8 cellular contexts compared by ENCODE assay signal in genomic region chr22:35648066-35649025, GRCh38. TPM values are rescaled to one million over a fixed set of nuclear protein-coding genes. Genes with fewer than 3 reads are reported as not detected.
DNase-seq lines count a peak whose midpoint lies in the region; ATAC-seq, FAIRE-seq and TF ChIP-seq lines count a peak whose summit lies in the region.

Gene APOL6 (plus strand): TSS chr22:35648446. CDS start chr22:35656426, 7,980 bp downstream.

- peak within 1 kb of the TSS; percentile 69 for H4K5ac ChIP-seq in IMR-90 (ENCODE audit: low read depth, low read length)

- no TSS peak for BruUV-seq in IMR-90 (replicated peaks; lab: Mats Ljungman, UMichigan)
- BruUV-seq in GM12878 (replicated peaks; lab: Mats Ljungman, UMichigan) = TSS peak; percentile 80

- CTCF ChIA-PET in IMR-90 (lab: Yijun Ruan, JAX) = interaction anchor here (1.0 kb wide), 1 partner anchor 476 kb away, joined by 3 read pairs; no protein-coding TSS in a partner anchor
- CTCF ChIA-PET in GM12878 (lab: Yijun Ruan, JAX) = interaction anchor here (0.6 to 3.0 kb wide), 9 partner anchors 8 to 277 kb away, joined by 3 to 26 read pairs (median 4); no protein-coding TSS in a partner anchor

- in situ Hi-C loops in IMR-90 (cut with MboI; ENCODE audit: low sequenced_read_pairs) (no loop called here), GM12878 (cut with MboI) (no loop called here)

- no peak for TF ChIP-seq EP300 in GM12878 (IDR thresholded peaks at IDR 0.05; ENCODE audit: borderline replicate concordance in 1 of 2, control insufficient read depth in 1 of 2, low read depth in 2 of 2, low read length in 2 of 2)

- H3K36me3 ChIP-seq in IMR-90 (ENCODE audit: control insufficient read depth, insufficient read depth, low read length) = peaks cover 5% of the 10 kb centered on the region; the same call in 1 of the 2 replicates
- no peaks in the 10 kb centered on the region; a peak in 1 of 4 replicates for H3K36me3 ChIP-seq in GM12878 (ENCODE audit: control insufficient read depth in 2 of 2, insufficient read depth in 2 of 2, low read length in 1 of 2)

- ATAC-seq in IMR-90 (ENCODE audit: low read depth) = peak; percentile 45
- ATAC-seq in GM12878 = peak; percentile 79
- ATAC-seq in GM21381 (IDR thresholded peaks at IDR 0.05; ENCODE audit: unreplicated experiment) = no peak

- peak within 1 kb of the TSS; percentile 98 for H2AK5ac ChIP-seq in IMR-90 (ENCODE audit: low read depth, low read length)

- SMC1A ChIA-PET in GM12878 (lab: Charles Lee; ENCODE audit: uncharacterized antibody, unreplicated experiment) = interaction anchor here (0.9 to 3.1 kb wide), 11 partner anchors 8 to 273 kb away, joined by 3 to 12 read pairs (median 4); no protein-coding TSS in a partner anchor

- peak within 1 kb of the TSS; percentile 85 to 94 for H4K8ac ChIP-seq in IMR-90 (ENCODE audit: low read depth in 2 of 2, low read length in 2 of 2)

- peak within 1 kb of the TSS; percentile 96 for H3K4ac ChIP-seq in IMR-90 (ENCODE audit: low read depth, low read length)

- H2AK9ac ChIP-seq in IMR-90 (replicated peaks; ENCODE audit: low read depth, low read length, poor library complexity) = peak within 1 kb of the TSS; percentile 93

- peaks cover 12 to 19% (median 14%) of the 10 kb centered on the region in 3 donors for H3K36me3 Mint-ChIP-seq in immature natural killer cell

- H3K79me2 ChIP-seq in GM12878 (ENCODE audit: control insufficient read depth, insufficient read depth, low read length) = peaks cover 15% of the 10 kb centered on the region

- peak within 1 kb of the TSS; percentile 95 for H3K27ac ChIP-seq in IMR-90 (ENCODE audit: insufficient read depth, low read length)
- peak within 1 kb of the TSS; percentile 93 for H3K27ac ChIP-seq in GM12878 (ENCODE audit: control insufficient read depth, insufficient read depth)

- H2BK120ac ChIP-seq in IMR-90 (ENCODE audit: low read depth, low read length) = peak within 1 kb of the TSS; percentile 91

- dilution Hi-C loops in IMR-90 (cut with HindIII; ENCODE audit: low sequenced_read_pairs, unreplicated experiment) = no loop called here

- TF ChIP-seq RAD21 in IMR-90 (IDR thresholded peaks at IDR 0.05; ENCODE audit: low read length) (no peak), GM12878 (IDR thresholded peaks at IDR 0.05; ENCODE audit: insufficient read depth, low read depth, low read length) (no peak)

- H3K4me1 Mint-ChIP-seq in immature natural killer cell = peaks cover 49 to 56% of the 10 kb centered on the region in 2 donors

- no peaks in the 10 kb centered on the region for H4K20me1 ChIP-seq in IMR-90 (ENCODE audit: insufficient read depth, low read length)
- H4K20me1 ChIP-seq in GM12878 (ENCODE audit: control insufficient read depth, insufficient read depth) = no peaks in the 10 kb centered on the region

- peak within 1 kb of the TSS; percentile 89 for H2BK20ac ChIP-seq in IMR-90 (ENCODE audit: low read depth, low read length)

- H2AFZ ChIP-seq in IMR-90 (replicated peaks; ENCODE audit: low read length, poor library complexity) = peak within 1 kb of the TSS; percentile 88
- peak within 1 kb of the TSS; percentile 88 for H2AFZ ChIP-seq in GM12878 (ENCODE audit: control insufficient read depth, low read depth, low read length)

- peak within 1 kb of the TSS; percentile 95 for H3K4me2 ChIP-seq in IMR-90 (ENCODE audit: low read depth, low read length)
- peak within 1 kb of the TSS; percentile 94 for H3K4me2 ChIP-seq in GM12878 (ENCODE audit: control insufficient read depth, insufficient read depth)

- peak within 1 kb of the TSS; percentile 95 for H4K91ac ChIP-seq in IMR-90 (ENCODE audit: insufficient read depth, low read depth, low read length)

- peak within 1 kb of the TSS; percentile 87 for H2BK5ac ChIP-seq in IMR-90 (ENCODE audit: low read depth, low read length, poor library complexity, severe bottlenecking)

- peaks cover 7% of the 10 kb centered on the region for H3K9me1 ChIP-seq in IMR-90 (ENCODE audit: insufficient read depth, low read length)

- FAIRE-seq in GM12878 (lab: Jason Lieb, UNC) = peak; percentile 78

- H2BK15ac ChIP-seq in IMR-90 (ENCODE audit: low read depth, low read length) = peak within 1 kb of the TSS; percentile 79

- DNase-seq in NCI-H510A treated with DMSO at 0.1 percent for 48 hours (lab: John Stamatoyannopoulos, UW) (peak; percentile 7), NCI-H510A (lab: John Stamatoyannopoulos, UW) (no peak), IMR-90 (peak; percentile 76), T-helper 9 cell (peak; percentile 18), GM12878 (ENCODE audit: low read depth, low spot score) (peak; percentile 65), immature natural killer cell (peak; percentile 79 to 83 (median 81))
- DNase-seq in stimulated activated CD4-positive, alpha-beta T cell treated with anti-CD3 and anti-CD28 coated beads, Interleukin-12 subunit alpha, Interleukin-12 subunit beta, amount 100 ng/mL, for 24 hours (ENCODE audit: low read depth in 2 of 2) = peak; percentile 36 to 48

- H3K27me3 ChIP-seq in IMR-90 (ENCODE audit: control insufficient read depth, insufficient read depth, low read length) = no peaks in the 10 kb centered on the region
- H3K27me3 ChIP-seq in GM12878 (replicated peaks in 1 of 2; ENCODE audit: control insufficient read depth in 2 of 2, insufficient read depth in 2 of 2, low read length in 1 of 2) = no peaks in the 10 kb centered on the region

- TF ChIP-seq CTCF in IMR-90 (conservative IDR thresholded peaks at IDR 0.05; ENCODE audit: low read depth, low read length) = no peak
- TF ChIP-seq CTCF in GM12878 (IDR thresholded peaks at IDR 0.05 in 2 of 3, conservative IDR thresholded peaks at IDR 0.05 in 1 of 3; ENCODE audit: control insufficient read depth in 2 of 3, extremely low read depth in 1 of 3, insufficient read depth in 1 of 3, low read depth in 3 of 3, low read length in 3 of 3) = no peak

- peaks cover 4 to 20% (median 8%) of the 10 kb centered on the region in 3 donors for H3K27me3 Mint-ChIP-seq in immature natural killer cell (ENCODE audit: low read depth in 3 of 3)

- H3K9me3 ChIP-seq in IMR-90 (ENCODE audit: control insufficient read depth, insufficient read depth, low read length) = peaks cover 3% of the 10 kb centered on the region; the same call in 1 of the 2 replicates
- peaks cover 2% of the 10 kb centered on the region; the same call in 1 of the 3 replicates for H3K9me3 ChIP-seq in GM12878 (replicated peaks; ENCODE audit: control insufficient read depth, insufficient read depth, low read length)

- peak within 1 kb of the TSS; percentile 94 for H3K56ac ChIP-seq in IMR-90 (ENCODE audit: extremely low read depth, insufficient read depth, low read length)

- H3K4me3 ChIP-seq in IMR-90 (ENCODE audit: insufficient read depth, low read depth, low read length) = peak within 1 kb of the TSS; percentile 73
- H3K4me3 ChIP-seq in GM12878 = peak within 1 kb of the TSS; percentile 91

- WGBS in IMR-90 (ENCODE audit: extremely low coverage in 2 of 2, insufficient read length in 1 of 2), 2 experiments = 44% methylated on average over 5 of the region's 18 CpGs; no CpG with 5 or more reads in 1 of the 2 experiments
- 3% methylated on average over 17 of the region's 18 CpGs for WGBS in GM12878 (ENCODE audit: insufficient coverage, insufficient replicate concordance, low lambda C conversion rate, missing lambda C conversion rate)

- RAD21 ChIA-PET in GM12878 (lab: Charles Lee; ENCODE audit: unreplicated experiment) = interaction anchor here (0.7 to 2.9 kb wide), 7 partner anchors 13 to 295 kb away, joined by 3 to 30 read pairs (median 4); no protein-coding TSS in a partner anchor

- peaks cover 10% of the 10 kb centered on the region for H3K4me1 ChIP-seq in IMR-90 (ENCODE audit: control insufficient read depth, insufficient read depth, low read length)
- peaks cover 19% of the 10 kb centered on the region for H3K4me1 ChIP-seq in GM12878 (ENCODE audit: control insufficient read depth, insufficient read depth, low read length)

- peak within 1 kb of the TSS; percentile 92 for H3K14ac ChIP-seq in IMR-90 (replicated peaks; ENCODE audit: low read depth, low read length)

- H3K9me3 Mint-ChIP-seq in immature natural killer cell = peaks cover 0 to 2% (median 0%) of the 10 kb centered on the region in 6 donors

- intact Hi-C loops in IMR-90 (cut with micrococcal nuclease) = loop anchor here (1.0 to 5.0 kb wide), 3 partner anchors 19 to 189 kb away; no protein-coding TSS in a partner anchor
- intact Hi-C loops in GM12878 (cut with micrococcal nuclease; ENCODE audit: unreplicated experiment) = no loop called here

- peak within 1 kb of the TSS; percentile 94 to 100 (median 99) for H3K4me3 Mint-ChIP-seq in immature natural killer cell

- H3K23ac ChIP-seq in IMR-90 (ENCODE audit: low read depth, low read length) = peak within 1 kb of the TSS; percentile 98

- peak within 1 kb of the TSS; percentile 95 for H3K9ac ChIP-seq in IMR-90 (ENCODE audit: low read depth, low read length)
- peak within 1 kb of the TSS; percentile 96 for H3K9ac ChIP-seq in GM12878 (ENCODE audit: control insufficient read depth, insufficient read depth, low read length)

- POLR2A ChIA-PET in IMR-90 (lab: Charles Lee; ENCODE audit: unreplicated experiment) = interaction anchor here (0.6 kb wide), 2 partner anchors 187 to 192 kb away, joined by 3 read pairs; no protein-coding TSS in a partner anchor
- POLR2A ChIA-PET in GM12878 (lab: Charles Lee) = interaction anchor here (1.0 to 1.3 kb wide), 2 partner anchors 15 to 18 kb away, joined by 3 read pairs; no protein-coding TSS in a partner anchor

- TF ChIP-seq POLR2A in IMR-90 (IDR thresholded peaks at IDR 0.05; ENCODE audit: low read depth, low read length) (0 out of 2 replicates have a peak, but pooled peaks have one; percentile 26), GM12878 (IDR thresholded peaks at IDR 0.05; ENCODE audit: low read depth, low read length) (peak; percentile 65)

- H3K79me1 ChIP-seq in IMR-90 (ENCODE audit: low read depth in 1 of 2, low read length in 2 of 2) = peaks cover 8 to 26% of the 10 kb centered on the region in 2 experiments

- H3K27ac Mint-ChIP-seq in immature natural killer cell = peak within 1 kb of the TSS; percentile 94 to 100 (median 100)

- peak within 1 kb of the TSS; percentile 94 for H3K18ac ChIP-seq in IMR-90 (ENCODE audit: low read depth, low read length)

RNA-seq across cellular contexts. Expression of gene APOL6, which starts in this region (rescaled TPM):
- 7.2 TPM in 2 replicates for total RNA-seq in IMR-90 (2012; rRNA removed)
- 0.86 and 1.2 TPM in 2 replicates for polyA plus RNA-seq in IMR-90 (2012; rRNA removed)
- polyA plus RNA-seq in IMR-90 (2012; cell fraction: cytosol; rRNA removed) = 0.47 and 0.64 TPM in 2 replicates
- 0.32 and 1.4 TPM in 2 replicates for polyA plus RNA-seq in IMR-90 (2012; cell fraction: nucleus; rRNA removed; ENCODE audit: low replicate concordance)
- total RNA-seq in GM12878 (2013; cell fraction: nucleolus; rRNA removed) = 5.7 and 5.9 TPM in 2 replicates
- 20.7 and 26.0 TPM in 2 replicates for total RNA-seq in GM12878 (2014; rRNA removed)
- total RNA-seq in GM12878 (2014; rRNA removed; fragmentation: Illumina TruSeq; extraction: Trizol) = 22.9 and 23.0 TPM in 2 replicates
- total RNA-seq in GM12878 (2021) = 16.2 and 16.9 TPM in 2 replicates
- 4.0 TPM for polyA plus RNA-seq in GM12878 (2011; ENCODE audit: low read depth)
- polyA plus RNA-seq in GM12878 (2011; rRNA removed) = 10.4 and 13.7 TPM in 2 replicates
- polyA plus RNA-seq in GM12878 (2011; cell fraction: cytosol; rRNA removed) = 6.3 and 7.1 TPM in 2 replicates
- 3.8 TPM in 2 replicates for polyA plus RNA-seq in GM12878 (2011; cell fraction: nucleus; rRNA removed)
- 4.3 and 5.8 TPM in 2 replicates for polyA plus RNA-seq in GM12878 (2012)
- 13.2 and 15.9 TPM in 2 replicates for polyA plus RNA-seq in GM12878 (2014; fragmentation: Illumina TruSeq; extraction: Trizol)
- polyA plus RNA-seq in GM12878 (2014; fragmentation: Nextera tagmentation; extraction: Ambion mirVana) = 1 to 10 TPM; 4.3 to 6.7 TPM
- polyA plus RNA-seq in GM12878 (2014; rRNA removed) = 7.3 and 8.2 TPM in 2 replicates
- 1 to 10 TPM; 5.7 to 6.4 TPM for polyA plus RNA-seq in GM12878 (2016; fragmentation: Nextera tagmentation; extraction: Ambion mirVana)
- polyA minus RNA-seq in GM12878 (2011; rRNA and poly(A)+ RNA removed) = 21.0 and 22.7 TPM in 2 replicates
- 9.1 and 10.6 TPM in 2 replicates for polyA minus RNA-seq in GM12878 (2011; cell fraction: cytosol; rRNA and poly(A)+ RNA removed)
- polyA minus RNA-seq in GM12878 (2011; cell fraction: nucleus; rRNA and poly(A)+ RNA removed) = 4.7 and 5.6 TPM in 2 replicates
- 10 to 100 TPM; 11.9 to 45.8 (median 18.4) TPM for polyA plus RNA-seq in immature natural killer cell
